16 cellular contexts compared by ENCODE assay signal in the genomic region with DNA sequence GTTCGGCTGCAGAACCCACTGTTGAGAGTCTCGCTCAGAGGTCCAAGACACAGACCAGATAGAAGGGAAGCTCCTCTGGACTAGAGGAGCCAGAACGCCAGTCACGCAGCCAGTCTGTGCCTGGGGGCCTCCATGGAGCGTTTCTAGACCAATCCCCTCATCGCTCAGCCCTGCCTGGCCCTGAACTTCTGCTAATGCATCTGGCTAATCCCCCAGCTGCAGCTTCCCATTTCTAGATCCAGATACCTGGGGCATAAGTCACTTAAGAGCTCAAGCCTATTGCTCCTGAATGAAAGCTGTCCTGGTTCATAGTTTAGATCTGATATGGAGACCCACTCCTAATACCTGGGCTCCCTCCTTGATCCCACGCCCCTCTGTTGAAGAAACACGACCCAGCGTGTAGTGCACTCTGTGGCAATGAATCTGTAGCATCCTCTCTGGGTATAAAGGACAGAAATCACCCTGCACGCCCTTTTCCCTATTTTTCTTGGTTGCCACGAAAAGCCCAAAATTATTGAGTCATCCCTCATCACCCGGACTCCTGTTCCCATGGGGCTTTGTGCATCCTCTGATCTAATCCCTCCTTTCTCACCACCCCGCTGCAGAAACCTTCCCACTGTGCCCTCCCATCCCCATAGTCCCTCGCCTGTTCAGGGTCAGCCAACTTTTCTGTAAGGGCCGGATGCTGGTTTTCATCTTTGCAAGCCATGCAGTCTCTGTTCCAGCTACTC.
"Had no signal": no experiment of that assay in that cellular context is flagged by ENCODE, and none has a peak within 500 bp of the region (broad histone marks: within the 10 kb centered on the region; RNA-seq: fewer than 3 reads in every experiment).

No MANE protein-coding gene starts in this region.

- DNase-seq: activated CD4-positive, alpha-beta T cell treated with anti-CD3 and anti-CD28 coated beads for 4 hours; activated CD8-positive, alpha-beta T cell treated with anti-CD3 and anti-CD28 coated beads, Interleukin-2, amount 10 ng/mL, durations not matched to agents 7 days and 5 days; activated naive CD4-positive, alpha-beta T cell treated with anti-CD3 and anti-CD28 coated beads, Interleukin-2, amount 50 U/mL, for 16 hours; central memory CD4-positive, alpha-beta T cell; cortex of kidney; effector CD8-positive, alpha-beta T cell; natural killer cell; nucleus accumbens; right cardiac atrium; spleen; stimulated activated CD4-positive, alpha-beta T cell treated with anti-CD3 and anti-CD28 coated beads, Interleukin-2, amount 100 ng/mL, for 24 hours; stimulated activated naive B cell treated with anti-CD40 and anti-IgM and Interleukin-4, amounts not matched to agents 10 μg/mL and 1 μg/mL and 100 μg/mL, for 72 hours; T-helper 9 cell; trophoblast cell had no signal

- H3K27ac ChIP-seq: epithelial cell of prostate, VCaP had no signal

- H3K27me3 ChIP-seq: spleen had no signal

- H3K9me3 ChIP-seq: spleen had no signal

- H3K36me3 ChIP-seq: spleen had no signal

- H3K4me3 ChIP-seq: spleen had no signal
